Comparison of ENCODE assay signal across 2 cellular contexts in genomic region chr17:82412535-82413520, GRCh38.
TF ChIP-seq lines count a peak whose summit lies in the region.

No MANE protein-coding gene starts in this region.

TF ChIP-seq in SK-N-SH, 30 proteins besides CTCF, POLR2A, EP300 and RAD21 (continued from another document):
- TF ChIP-seq NFIC (IDR thresholded peaks at IDR 0.05; ENCODE audit: borderline replicate concordance) (no peak), TCF12 (IDR thresholded peaks at IDR 0.05) (no peak), MXI1 (IDR thresholded peaks at IDR 0.05; ENCODE audit: low read depth, low read length) (0 out of 2 replicates have a peak, but pooled peaks have one; percentile 23), SMC3 (IDR thresholded peaks at IDR 0.05; ENCODE audit: low read depth, low read length) (no peak)

TF ChIP-seq in SK-N-SH treated with all-trans-retinoic acid at 6 μM for 48 hours, 23 proteins besides CTCF, POLR2A, EP300 and RAD21 (continued from another document):
- TF ChIP-seq PATZ1 (CRISPR knock-in tag; IDR thresholded peaks at IDR 0.05; ENCODE audit: borderline replicate concordance) (no peak), POU6F1 (CRISPR knock-in tag; IDR thresholded peaks at IDR 0.05; ENCODE audit: borderline replicate concordance, low read depth) (no peak), ZFP3 (CRISPR knock-in tag; IDR thresholded peaks at IDR 0.05) (no peak), CSDC2 (CRISPR knock-in tag; IDR thresholded peaks at IDR 0.05) (no peak), GLIS3 (CRISPR knock-in tag; IDR thresholded peaks at IDR 0.05) (no peak)
- TF ChIP-seq, protein P1, sequence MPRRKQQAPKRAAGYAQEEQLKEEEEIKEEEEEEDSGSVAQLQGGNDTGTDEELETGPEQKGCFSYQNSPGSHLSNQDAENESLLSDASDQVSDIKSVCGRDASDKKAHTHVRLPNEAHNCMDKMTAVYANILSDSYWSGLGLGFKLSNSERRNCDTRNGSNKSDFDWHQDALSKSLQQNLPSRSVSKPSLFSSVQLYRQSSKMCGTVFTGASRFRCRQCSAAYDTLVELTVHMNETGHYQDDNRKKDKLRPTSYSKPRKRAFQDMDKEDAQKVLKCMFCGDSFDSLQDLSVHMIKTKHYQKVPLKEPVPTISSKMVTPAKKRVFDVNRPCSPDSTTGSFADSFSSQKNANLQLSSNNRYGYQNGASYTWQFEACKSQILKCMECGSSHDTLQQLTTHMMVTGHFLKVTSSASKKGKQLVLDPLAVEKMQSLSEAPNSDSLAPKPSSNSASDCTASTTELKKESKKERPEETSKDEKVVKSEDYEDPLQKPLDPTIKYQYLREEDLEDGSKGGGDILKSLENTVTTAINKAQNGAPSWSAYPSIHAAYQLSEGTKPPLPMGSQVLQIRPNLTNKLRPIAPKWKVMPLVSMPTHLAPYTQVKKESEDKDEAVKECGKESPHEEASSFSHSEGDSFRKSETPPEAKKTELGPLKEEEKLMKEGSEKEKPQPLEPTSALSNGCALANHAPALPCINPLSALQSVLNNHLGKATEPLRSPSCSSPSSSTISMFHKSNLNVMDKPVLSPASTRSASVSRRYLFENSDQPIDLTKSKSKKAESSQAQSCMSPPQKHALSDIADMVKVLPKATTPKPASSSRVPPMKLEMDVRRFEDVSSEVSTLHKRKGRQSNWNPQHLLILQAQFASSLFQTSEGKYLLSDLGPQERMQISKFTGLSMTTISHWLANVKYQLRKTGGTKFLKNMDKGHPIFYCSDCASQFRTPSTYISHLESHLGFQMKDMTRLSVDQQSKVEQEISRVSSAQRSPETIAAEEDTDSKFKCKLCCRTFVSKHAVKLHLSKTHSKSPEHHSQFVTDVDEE (CRISPR knock-in tag; IDR thresholded peaks at IDR 0.05): no peak
- TF ChIP-seq, protein P2, sequence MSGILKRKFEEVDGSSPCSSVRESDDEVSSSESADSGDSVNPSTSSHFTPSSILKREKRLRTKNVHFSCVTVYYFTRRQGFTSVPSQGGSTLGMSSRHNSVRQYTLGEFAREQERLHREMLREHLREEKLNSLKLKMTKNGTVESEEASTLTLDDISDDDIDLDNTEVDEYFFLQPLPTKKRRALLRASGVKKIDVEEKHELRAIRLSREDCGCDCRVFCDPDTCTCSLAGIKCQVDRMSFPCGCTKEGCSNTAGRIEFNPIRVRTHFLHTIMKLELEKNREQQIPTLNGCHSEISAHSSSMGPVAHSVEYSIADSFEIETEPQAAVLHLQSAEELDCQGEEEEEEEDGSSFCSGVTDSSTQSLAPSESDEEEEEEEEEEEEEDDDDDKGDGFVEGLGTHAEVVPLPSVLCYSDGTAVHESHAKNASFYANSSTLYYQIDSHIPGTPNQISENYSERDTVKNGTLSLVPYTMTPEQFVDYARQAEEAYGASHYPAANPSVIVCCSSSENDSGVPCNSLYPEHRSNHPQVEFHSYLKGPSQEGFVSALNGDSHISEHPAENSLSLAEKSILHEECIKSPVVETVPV (CRISPR knock-in tag; IDR thresholded peaks at IDR 0.05): no peak
